Comparison of ENCODE assay signal across 2 cellular contexts in genomic region chr2:168639501-168639900, GRCh38.
A peak's percentile ranks its signal among the peaks of the same experiment; 100 is the strongest.
TF ChIP-seq lines count a peak whose summit lies in the region.

No MANE protein-coding gene starts in this region.

TF ChIP-seq in liver, 16 proteins besides CTCF, POLR2A, EP300 and RAD21:
- TF ChIP-seq NR2F2 (IDR thresholded peaks at IDR 0.05) (peak; percentile 33), HNF4A (conservative IDR thresholded peaks at IDR 0.05) (no peak), SP1 (IDR thresholded peaks at IDR 0.05) (peak; percentile 21), JUND (IDR thresholded peaks at IDR 0.05) (peak in 1 of 2 donors; percentile 22), EGR1 (IDR thresholded peaks at IDR 0.05; ENCODE audit: low read depth in 2 of 2) (no peak), RXRA (IDR thresholded peaks at IDR 0.05) (peak in 1 of 2 donors; percentile 10)

TF ChIP-seq in HepG2, 621 proteins besides CTCF, POLR2A, EP300 and RAD21:
- TF ChIP-seq CHD4 (IDR thresholded peaks at IDR 0.05; ENCODE audit: borderline replicate concordance, low read length) (no peak), GMEB2 (CRISPR knock-in tag; IDR thresholded peaks at IDR 0.05; ENCODE audit: low read depth) (no peak), ZNF354B (CRISPR knock-in tag; IDR thresholded peaks at IDR 0.05) (no peak), ZNF737 (CRISPR knock-in tag; IDR thresholded peaks at IDR 0.05; ENCODE audit: borderline replicate concordance) (no peak), HMG20B (CRISPR knock-in tag; conservative IDR thresholded peaks at IDR 0.05) (no peak), ZNF564 (CRISPR knock-in tag; IDR thresholded peaks at IDR 0.05) (no peak), ZNF101 (CRISPR knock-in tag; IDR thresholded peaks at IDR 0.05; ENCODE audit: borderline replicate concordance, low read depth) (no peak), TOE1 (CRISPR knock-in tag; IDR thresholded peaks at IDR 0.05) (no peak), FOSL1 (CRISPR knock-in tag; IDR thresholded peaks at IDR 0.05; ENCODE audit: borderline replicate concordance) (no peak), ZSCAN21 (CRISPR knock-in tag; IDR thresholded peaks at IDR 0.05; ENCODE audit: borderline replicate concordance) (no peak), ZGPAT (CRISPR knock-in tag; IDR thresholded peaks at IDR 0.05) (no peak), ZNF460 (CRISPR knock-in tag; IDR thresholded peaks at IDR 0.05; ENCODE audit: borderline replicate concordance) (no peak), ZKSCAN8 (CRISPR knock-in tag; IDR thresholded peaks at IDR 0.05; ENCODE audit: borderline replicate concordance) (no peak), FOXP1 (IDR thresholded peaks at IDR 0.05) (no peak), FOXP1 (CRISPR knock-in tag; IDR thresholded peaks at IDR 0.05) (no peak)
